Comparison of ENCODE assay signal across 15 cellular contexts in genomic region chr19:33460221-33460908, GRCh38.
"Had no signal": no experiment of that assay in that cellular context is flagged by ENCODE, and none has a peak within 500 bp of the region (broad histone marks: within the 10 kb centered on the region; RNA-seq: fewer than 3 reads in every experiment).

No MANE protein-coding gene starts in this region.

- H3K27ac ChIP-seq: dorsolateral prefrontal cortex, foreskin keratinocyte, left ventricle myocardium inferior, neutrophil, right atrium auricular region, upper lobe of left lung had no signal

- H3K9me3 ChIP-seq: left ventricle myocardium inferior, neutrophil, right atrium auricular region, upper lobe of left lung had no signal

- H3K36me3 ChIP-seq: neutrophil had no signal

- DNase-seq: activated B cell treated with CpG ODN at 0.5 μM for 24 hours; activated CD4-positive, alpha-beta T cell treated with anti-CD3 and anti-CD28 coated beads, Interleukin-2, amount 50 U/mL, for 48 hours; anterior cingulate cortex; foreskin keratinocyte; left ventricle myocardium inferior; SHP77; small intestine; stimulated activated naive CD4-positive, alpha-beta T cell treated with Interleukin-2 at 50 U/mL for 16 hours had no signal

- H3K4me3 ChIP-seq: dorsolateral prefrontal cortex, left ventricle myocardium inferior, right atrium auricular region, upper lobe of left lung had no signal

- H3K9me3 Mint-ChIP-seq: activated B cell treated with CpG ODN at 0.5 μM for 24 hours; activated T-helper 2 cell treated with anti-CD3 and anti-CD28 coated beads, Interferon-gamma antibody, Interleukin-2, Interleukin-4, amounts not matched to agents 10 μg/mL and 5 μg/mL and 100 μg/mL, durations not matched to agents 14 hours and 24 hours and 36 hours; T-helper 1 cell treated with Interleukin-12 subunit alpha and Interleukin-12 subunit beta and Interleukin-4 antibody, amounts not matched to agents 30 μg/mL and 1 μg/mL, for 36 hours had no signal

- H3K4me1 Mint-ChIP-seq: activated B cell treated with CpG ODN at 0.5 μM for 24 hours had no signal

- ATAC-seq: foreskin keratinocyte had no signal

- H3K27ac Mint-ChIP-seq: activated B cell treated with CpG ODN at 0.5 μM for 24 hours; activated naive CD8-positive, alpha-beta T cell; activated T-helper 2 cell treated with anti-CD3 and anti-CD28 coated beads, Interferon-gamma antibody, Interleukin-2, Interleukin-4, amounts not matched to agents 10 μg/mL and 5 μg/mL and 100 μg/mL, durations not matched to agents 14 hours and 24 hours and 36 hours; T-helper 1 cell treated with Interleukin-12 subunit alpha and Interleukin-12 subunit beta and Interleukin-4 antibody, amounts not matched to agents 30 μg/mL and 1 μg/mL, for 36 hours had no signal

- H3K27me3 Mint-ChIP-seq: activated B cell treated with CpG ODN at 0.5 μM for 24 hours; activated naive CD8-positive, alpha-beta T cell had no signal

- H3K4me1 ChIP-seq: foreskin keratinocyte, upper lobe of left lung had no signal

- H3K27me3 ChIP-seq: dorsolateral prefrontal cortex, foreskin keratinocyte, neutrophil, right atrium auricular region, upper lobe of left lung had no signal

- H3K4me3 Mint-ChIP-seq: activated B cell treated with CpG ODN at 0.5 μM for 24 hours; activated naive CD8-positive, alpha-beta T cell; T-helper 1 cell treated with Interleukin-12 subunit alpha and Interleukin-12 subunit beta and Interleukin-4 antibody, amounts not matched to agents 30 μg/mL and 1 μg/mL, for 36 hours had no signal
